In genomic region chr17:58369214-58370031, GRCh38 we compare ENCODE assay signal across 2 cellular contexts.
TF ChIP-seq lines count a peak whose summit lies in the region.

No MANE protein-coding gene starts in this region.

TF ChIP-seq in GM12878, 131 proteins besides CTCF, POLR2A, EP300 and RAD21:
- no peak for TF ChIP-seq MAX (IDR thresholded peaks at IDR 0.05; ENCODE audit: low read depth, low read length)
- TF ChIP-seq GABPA (IDR thresholded peaks at IDR 0.05; ENCODE audit: low read depth) = no peak
- TF ChIP-seq ZNF384 (IDR thresholded peaks at IDR 0.05; ENCODE audit: borderline replicate concordance, low read depth, low read length) = no peak
- no peak for TF ChIP-seq ZZZ3 (IDR thresholded peaks at IDR 0.05; ENCODE audit: control insufficient read depth, insufficient read length, low read depth)
- TF ChIP-seq PAX5 (IDR thresholded peaks at IDR 0.05; ENCODE audit: borderline replicate concordance, low read depth, low read length) = no peak
- TF ChIP-seq TAF1 (IDR thresholded peaks at IDR 0.05; ENCODE audit: borderline replicate concordance, low read depth, low read length) = no peak
- TF ChIP-seq ZBTB11 (CRISPR knock-in tag; IDR thresholded peaks at IDR 0.05) = no peak
- no peak for TF ChIP-seq CEBPZ (IDR thresholded peaks at IDR 0.05; ENCODE audit: low read depth, low read length)
- no peak for TF ChIP-seq ATF7 (IDR thresholded peaks at IDR 0.05; ENCODE audit: low read depth)
- no peak for TF ChIP-seq LARP7 (IDR thresholded peaks at IDR 0.05)
- TF ChIP-seq NR2C1 (IDR thresholded peaks at IDR 0.05) = no peak
- TF ChIP-seq CBX5 (IDR thresholded peaks at IDR 0.05; ENCODE audit: low read depth) = no peak
- no peak for TF ChIP-seq MLLT1 (IDR thresholded peaks at IDR 0.05)

TF ChIP-seq in liver, 16 proteins besides CTCF, POLR2A, EP300 and RAD21:
- TF ChIP-seq HNF4G (IDR thresholded peaks at IDR 0.05) = peak; percentile 76
- peak; percentile 60 for TF ChIP-seq NR2F2 (IDR thresholded peaks at IDR 0.05)
- no peak for TF ChIP-seq ZBTB33 (IDR thresholded peaks at IDR 0.05)
- no peak for TF ChIP-seq FOXA2 (IDR thresholded peaks at IDR 0.05)
- TF ChIP-seq YY1 (IDR thresholded peaks at IDR 0.05) = peak; percentile 42
- peak in 1 of 2 donors; percentile 45 for TF ChIP-seq GABPA (IDR thresholded peaks at IDR 0.05 in 1 of 2, conservative IDR thresholded peaks at IDR 0.05 in 1 of 2)
- peak; percentile 39 for TF ChIP-seq REST (IDR thresholded peaks at IDR 0.05)
- TF ChIP-seq HNF4A (conservative IDR thresholded peaks at IDR 0.05) = peak; percentile 89 to 91
- peak; percentile 32 for TF ChIP-seq MAX (IDR thresholded peaks at IDR 0.05)
- TF ChIP-seq JUND (IDR thresholded peaks at IDR 0.05) = peak; percentile 20 to 54
- no peak for TF ChIP-seq FOXA1 (IDR thresholded peaks at IDR 0.05)
- peak; percentile 87 for TF ChIP-seq SP1 (IDR thresholded peaks at IDR 0.05)
- TF ChIP-seq EGR1 (IDR thresholded peaks at IDR 0.05; ENCODE audit: low read depth in 2 of 2) = no peak
- TF ChIP-seq RXRA (IDR thresholded peaks at IDR 0.05) = peak; percentile 85 to 91
TF ChIP-seq in liver: peak in this region for 10.
